34 cellular contexts compared by ENCODE assay signal in the genomic region with DNA sequence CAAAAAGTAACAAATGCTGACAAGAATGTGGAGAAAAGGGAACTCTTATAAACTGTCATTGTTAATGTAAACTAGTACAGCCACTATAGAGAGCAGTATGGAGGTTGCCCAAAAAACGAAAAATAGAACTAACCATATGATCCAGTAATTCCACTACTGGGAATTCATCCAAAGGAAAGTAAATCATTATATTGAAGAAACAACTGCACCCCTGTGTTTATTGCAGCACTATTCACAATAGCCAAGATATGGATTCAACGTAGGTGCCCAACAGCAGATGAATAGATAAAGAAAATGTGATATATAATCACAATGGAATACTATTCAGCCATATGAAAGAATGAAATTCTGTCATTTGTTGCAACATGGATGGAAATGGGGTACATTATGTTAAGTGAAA.
"Had no signal": no experiment of that assay in that cellular context is flagged by ENCODE, and none has a peak within 500 bp of the region (broad histone marks: within the 10 kb centered on the region; RNA-seq: fewer than 3 reads in every experiment).

No MANE protein-coding gene starts in this region.

- H3K27ac ChIP-seq: KMS-11 had no signal

- H3K36me3 ChIP-seq: MG63 had no signal

- DNase-seq: Kasumi-1, KBM-7, KG1, MG63, MM.1S, MV-4-11, NCI-H1048, NCI-H1092, NCI-H1092 treated with DMSO at 0.1 percent for 48 hours, NCI-H1105, NCI-H1105 treated with DMSO at 0.1 percent for 48 hours, NCI-H1417, NCI-H1417 treated with DMSO at 0.1 percent for 48 hours, NCI-H1436, NCI-H1436 treated with DMSO at 0.1 percent for 48 hours, NCI-H146, NCI-H1694, NCI-H1694 treated with DMSO at 0.1 percent for 48 hours, NCI-H187, NCI-H187 treated with DMSO at 0.1 percent for 48 hours, NCI-H1930, NCI-H2029, NCI-H2029 treated with DMSO at 0.1 percent for 48 hours, NCI-H2081, NCI-H2081 treated with DMSO at 0.1 percent for 48 hours, NCI-H2107, NCI-H2171, NCI-H2171 treated with DMSO at 0.1 percent for 48 hours, NCI-H2227 treated with DMSO at 0.1 percent for 48 hours, NCI-H226, NCI-H345, NCI-H446, NCI-H446 treated with DMSO at 0.1 percent for 48 hours had no signal

- H3K9me3 ChIP-seq: MG63 had no signal

- H3K4me3 ChIP-seq: MG63 had no signal

- H3K27me3 ChIP-seq: MG63 had no signal
